In genomic region chr13:24267283-24267682, GRCh38 we compare ENCODE assay signal across 12 cellular contexts. TPM values are rescaled to one million over a fixed set of nuclear protein-coding genes. Genes with fewer than 3 reads are reported as not detected.
DNase-seq lines count a peak whose midpoint lies in the region; ATAC-seq and TF ChIP-seq lines count a peak whose summit lies in the region.
"Had no signal": no experiment of that assay in that cellular context is flagged by ENCODE, and none has a peak within 500 bp of the region (broad histone marks: within the 10 kb centered on the region; RNA-seq: fewer than 3 reads in every experiment).

No MANE protein-coding gene starts in this region.

- H4K8ac ChIP-seq in mesenchymal stem cell (ENCODE audit: low read length) = no peak overlapping the region

- DNase-seq in breast epithelium (ENCODE audit: low spot score in 2 of 2) (no peak), mammary epithelial cell (no peak), mesenchymal stem cell (peak; percentile 35), tibial artery (no peak), MG63 (no peak), UCSD-AML1 (lab: John Stamatoyannopoulos, UW; ENCODE audit: unreplicated experiment) (no peak)

- H3K23ac ChIP-seq in mesenchymal stem cell (ENCODE audit: low read length in 2 of 2) = no peak overlapping the region

- dilution Hi-C loops in mammary epithelial cell (cut with HindIII; ENCODE audit: low sequenced_read_pairs) = no loop called here

- intact Hi-C loops in breast epithelium (cut with DNase I; ENCODE audit: low total_unique reads) (no loop called here), mammary epithelial cell (cut with micrococcal nuclease) (no loop called here), tibial artery (cut with DNase I; ENCODE audit: low total_unique reads) (no loop called here)

- H3K27ac ChIP-seq in breast epithelium = peak overlapping the region; percentile 19 to 64
- H3K27ac ChIP-seq in mammary epithelial cell (ENCODE audit: insufficient read depth, low read depth, low read length) = no peak overlapping the region
- peak overlapping the region; percentile 18 for H3K27ac ChIP-seq in angular gyrus (ENCODE audit: low read depth, low read length)
- no peak overlapping the region for H3K27ac ChIP-seq in mesenchymal stem cell (ENCODE audit: low read length, poor library complexity, severe bottlenecking)
- peak overlapping the region; percentile 36 to 53 for H3K27ac ChIP-seq in tibial artery
- H3K27ac ChIP-seq: C4-2B had no signal

- no TSS peak for BruUV-seq in mammary epithelial cell (replicated peaks; lab: Mats Ljungman, UMichigan)

- H3K14ac ChIP-seq in mesenchymal stem cell (ENCODE audit: low read length in 2 of 2) = no peak overlapping the region

- H3K79me2 ChIP-seq in mammary epithelial cell (ENCODE audit: insufficient read depth, low read length) = no peaks in the 10 kb centered on the region

- H3K4me1 ChIP-seq in breast epithelium (peaks cover under 1 to 8% of the 10 kb centered on the region in 2 donors), mammary epithelial cell (ENCODE audit: insufficient read depth, low read length) (no peaks in the 10 kb centered on the region), mesenchymal stem cell (ENCODE audit: control insufficient read depth, insufficient read depth, low read depth, low read length) (peaks cover 7% of the 10 kb centered on the region), tibial artery (peaks cover 0 to 19% (median 11%) of the 10 kb centered on the region in 4 donors)

- no peak overlapping the region for H3K4ac ChIP-seq in mesenchymal stem cell (ENCODE audit: low read depth in 1 of 2, low read length in 2 of 2)

- no peak overlapping the region for H2AFZ ChIP-seq in mammary epithelial cell (ENCODE audit: low read depth, low read length)
- no peak overlapping the region for H2AFZ ChIP-seq in mesenchymal stem cell (ENCODE audit: low read depth, low read length)

- TF ChIP-seq CTCF in breast epithelium (IDR thresholded peaks at IDR 0.05) = no peak
- no peak for TF ChIP-seq CTCF in mammary epithelial cell (conservative IDR thresholded peaks at IDR 0.05 in 1 of 2, IDR thresholded peaks at IDR 0.05 in 1 of 2; ENCODE audit: extremely low read depth in 1 of 2, insufficient read depth in 1 of 2, low read depth in 1 of 2, low read length in 2 of 2)
- no peak for TF ChIP-seq CTCF in tibial artery (IDR thresholded peaks at IDR 0.05)

- H4K91ac ChIP-seq in mesenchymal stem cell (ENCODE audit: low read length) = no peak overlapping the region

- H4K20me1 ChIP-seq in mammary epithelial cell (ENCODE audit: insufficient read depth, low read length) = no peaks in the 10 kb centered on the region

- WGBS in mammary epithelial cell (ENCODE audit: low coverage, missing lambda C conversion rate) = 88% methylated on average over 1 of the region's 3 CpGs
- WGBS in mesenchymal stem cell = 97% methylated on average over 3 of the region's 3 CpGs

- TF ChIP-seq POLR2A in breast epithelium (IDR thresholded peaks at IDR 0.05) = no peak

- no peak overlapping the region for H3K18ac ChIP-seq in mesenchymal stem cell (ENCODE audit: low read depth in 1 of 2, low read length in 2 of 2)

- H2BK120ac ChIP-seq in mesenchymal stem cell (ENCODE audit: low read depth, low read length) = no peak overlapping the region

- no peak overlapping the region for H2BK5ac ChIP-seq in mesenchymal stem cell (ENCODE audit: low read depth, low read length, poor library complexity, severe bottlenecking)

- in situ Hi-C loops in mammary epithelial cell (cut with MboI; ENCODE audit: low sequenced_read_pairs in 2 of 2) = no loop called here

- H3K36me3 ChIP-seq in breast epithelium (no peaks in the 10 kb centered on the region), mammary epithelial cell (ENCODE audit: insufficient read depth, low read length) (no peaks in the 10 kb centered on the region), mesenchymal stem cell (ENCODE audit: control insufficient read depth in 1 of 2, insufficient read depth in 2 of 2, low read depth in 1 of 2, low read length in 2 of 2) (no peaks in the 10 kb centered on the region), tibial artery (no peaks in the 10 kb centered on the region), MG63 (no peaks in the 10 kb centered on the region)

- H3K4me2 ChIP-seq in mammary epithelial cell (ENCODE audit: insufficient read depth, low read depth, low read length) = no peak overlapping the region
- H3K4me2 ChIP-seq in mesenchymal stem cell (ENCODE audit: low read length, poor library complexity, severe bottlenecking) = no peak overlapping the region

- peaks cover 4% of the 10 kb centered on the region for H3K79me1 ChIP-seq in mesenchymal stem cell (replicated peaks; ENCODE audit: low read length, poor library complexity, severe bottlenecking)

- H3K9me3 ChIP-seq in breast epithelium (no peaks in the 10 kb centered on the region), mammary epithelial cell (replicated peaks; ENCODE audit: insufficient read depth, low read length) (no peaks in the 10 kb centered on the region), mesenchymal stem cell (ENCODE audit: control insufficient read depth, low read length) (no peaks in the 10 kb centered on the region), tibial artery (no peaks in the 10 kb centered on the region), MG63 (no peaks in the 10 kb centered on the region)

- no peak overlapping the region for H2BK15ac ChIP-seq in mesenchymal stem cell (ENCODE audit: low read depth, poor library complexity, severe bottlenecking)

- CTCF ChIA-PET in mammary epithelial cell (lab: Charles Lee; ENCODE audit: low non-redundant PET) = no interaction called here

- no peak overlapping the region for H3K9ac ChIP-seq in mammary epithelial cell (ENCODE audit: insufficient read depth, low read length)
- peak overlapping the region; percentile 75 for H3K9ac ChIP-seq in mesenchymal stem cell (ENCODE audit: low read length)

- H2BK12ac ChIP-seq in mesenchymal stem cell (ENCODE audit: low read length in 2 of 2) = no peak overlapping the region

- no peaks in the 10 kb centered on the region for H3K27me3 ChIP-seq in breast epithelium
- H3K27me3 ChIP-seq in mammary epithelial cell (ENCODE audit: insufficient read depth, low read length) = no peaks in the 10 kb centered on the region
- H3K27me3 ChIP-seq in mesenchymal stem cell (ENCODE audit: control insufficient read depth in 1 of 2, insufficient read depth in 1 of 2, low read length in 2 of 2) = no peaks in the 10 kb centered on the region
- no peaks in the 10 kb centered on the region for H3K27me3 ChIP-seq in tibial artery
- H3K27me3 ChIP-seq in MG63 = no peaks in the 10 kb centered on the region

- peak overlapping the region; percentile 31 for H2AK5ac ChIP-seq in mesenchymal stem cell (ENCODE audit: low read length, severe bottlenecking)

- no peak for ATAC-seq in GM21360 (IDR thresholded peaks at IDR 0.05; ENCODE audit: unreplicated experiment)
- ATAC-seq: Panc1 had no signal

- H3K4me3 ChIP-seq in breast epithelium = peak overlapping the region in 1 of 3 donors; percentile 24
- H3K4me3 ChIP-seq in mammary epithelial cell (replicated peaks in 1 of 3; ENCODE audit: insufficient read depth in 1 of 3, low read depth in 2 of 3, low read length in 3 of 3) = no peak overlapping the region
- peak overlapping the region in 1 of 2 experiments; percentile 58 for H3K4me3 ChIP-seq in mesenchymal stem cell (ENCODE audit: insufficient read depth in 1 of 2, low read depth in 1 of 2, low read length in 2 of 2)
- peak overlapping the region in 1 of 2 donors; percentile 2 for H3K4me3 ChIP-seq in tibial artery
- no peak overlapping the region for H3K4me3 ChIP-seq in MG63

RNA-seq across cellular contexts. Expression of gene C1QTNF9, which starts 42.1 kb away (rescaled TPM):
- under 1 TPM in 2 of 3 donors, not detected in 1; 0.15 to 0.64 TPM for total RNA-seq in breast epithelium
- not detected for total RNA-seq in mammary epithelial cell
- not detected for polyA plus RNA-seq in mammary epithelial cell
- polyA minus RNA-seq in mammary epithelial cell = not detected
- not detected for polyA plus RNA-seq in mesenchymal stem cell (2013, experiment 1 of 2)
- not detected for polyA plus RNA-seq in mesenchymal stem cell (2013, experiment 2 of 2)
- total RNA-seq in MG63 (2014; rRNA removed; shearing (Covaris generic); ENCODE audit: low replicate concordance) = not detected in 2 replicates
- total RNA-seq: activated CD8-positive, alpha-beta memory T cell treated with anti-CD3 and anti-CD28 coated beads for 36 hours; neural crest cell had no signal

Comparison
In these comparisons a context has a peak if more than half of its experiments do, and no peak if none do; other contexts are left out.
1. H3K27ac ChIP-seq: peak in breast epithelium (2 of 2), angular gyrus (single experiment) and tibial artery (2 of 2); none in mammary epithelial cell (single experiment) and mesenchymal stem cell (single experiment).